8 cellular contexts compared by ENCODE assay signal in the genomic region with DNA sequence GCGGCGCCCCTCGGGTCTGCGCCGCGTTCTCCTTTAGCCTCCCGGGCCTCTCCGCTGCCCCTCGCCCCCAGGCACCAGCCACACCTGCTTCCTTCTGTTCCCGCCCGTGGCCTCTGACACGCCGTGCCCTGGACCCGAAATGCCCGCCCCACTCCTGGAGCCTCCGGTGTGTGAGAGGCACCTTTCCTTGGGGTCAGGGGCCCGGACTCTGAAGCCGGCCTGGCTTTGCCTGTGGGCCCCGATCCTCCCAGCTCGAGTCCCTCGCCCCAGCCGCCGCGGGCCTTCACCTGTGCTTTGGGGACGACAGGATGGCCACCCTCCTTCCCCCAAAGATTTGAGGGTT. TPM values are rescaled to one million over a fixed set of nuclear protein-coding genes. Genes with fewer than 3 reads are reported as not detected.
A peak's percentile ranks its signal among the peaks of the same experiment; 100 is the strongest.
DNase-seq lines count a peak whose midpoint lies in the region; ATAC-seq and TF ChIP-seq lines count a peak whose summit lies in the region.

No MANE protein-coding gene starts in this region.

- no peak for TF ChIP-seq CTCF in stomach (IDR thresholded peaks at IDR 0.05)

- H3K27ac ChIP-seq in iPS-20b (ENCODE audit: low read length) = no peak overlapping the region
- peak overlapping the region; percentile 84 to 92 (median 89) for H3K27ac ChIP-seq in stomach

- intact Hi-C loops in stomach (cut with DNase I; ENCODE audit: low total_unique reads) = no loop called here

- no peak for TF ChIP-seq POLR2A in stomach (IDR thresholded peaks at IDR 0.05)

- H3K27me3 Mint-ChIP-seq in activated naive CD8-positive, alpha-beta T cell treated with anti-CD3 and anti-CD28 coated beads for 36 hours = no peaks in the 10 kb centered on the region

- H3K36me3 ChIP-seq in iPS-20b (ENCODE audit: insufficient read depth, low read depth, low read length) (no peaks in the 10 kb centered on the region), stomach (peaks cover 0 to 8% (median 3%) of the 10 kb centered on the region in 4 donors)

- peaks cover 3% of the 10 kb centered on the region for H3K9me3 Mint-ChIP-seq in activated naive CD8-positive, alpha-beta T cell treated with anti-CD3 and anti-CD28 coated beads for 36 hours

- H3K4me1 Mint-ChIP-seq in activated naive CD8-positive, alpha-beta T cell treated with anti-CD3 and anti-CD28 coated beads for 36 hours = peaks cover 30% of the 10 kb centered on the region

- no peak for TF ChIP-seq EP300 in stomach (IDR thresholded peaks at IDR 0.05)

- peaks cover 17% of the 10 kb centered on the region for H3K36me3 Mint-ChIP-seq in activated naive CD8-positive, alpha-beta T cell treated with anti-CD3 and anti-CD28 coated beads for 36 hours

- H3K27ac Mint-ChIP-seq in activated naive CD8-positive, alpha-beta T cell treated with anti-CD3 and anti-CD28 coated beads for 36 hours = peak overlapping the region; percentile 81

- ATAC-seq in GM18498 (IDR thresholded peaks at IDR 0.05; ENCODE audit: unreplicated experiment) = peak; percentile 10
- peak; percentile 11 for ATAC-seq in HG03175 (IDR thresholded peaks at IDR 0.05; ENCODE audit: unreplicated experiment)
- ATAC-seq in HG03159 (IDR thresholded peaks at IDR 0.05; ENCODE audit: unreplicated experiment) = no peak
- ATAC-seq in HG03469 (IDR thresholded peaks at IDR 0.05; ENCODE audit: unreplicated experiment) = no peak

- peaks cover 14% of the 10 kb centered on the region for H3K27me3 ChIP-seq in iPS-20b (ENCODE audit: insufficient read depth, low read length)
- no peaks in the 10 kb centered on the region for H3K27me3 ChIP-seq in stomach

- peak overlapping the region; percentile 83 for H3K4me3 Mint-ChIP-seq in activated naive CD8-positive, alpha-beta T cell treated with anti-CD3 and anti-CD28 coated beads for 36 hours

- peak overlapping the region; percentile 66; the same call in 1 of the 2 replicates for H3K9ac ChIP-seq in iPS-20b (ENCODE audit: low read depth, low read length)

- H3K4me1 ChIP-seq in iPS-20b (ENCODE audit: insufficient read depth, low read length) (no peaks in the 10 kb centered on the region), stomach (peaks cover 6 to 42% (median 23%) of the 10 kb centered on the region in 4 donors)

- DNase-seq in activated naive CD8-positive, alpha-beta T cell treated with anti-CD3 and anti-CD28 coated beads for 36 hours = peak; percentile 18
- DNase-seq in stomach = no peak
- no peak for DNase-seq in GOT3 (lab: John Stamatoyannopoulos, UW)

- WGBS in stomach, 5 donors = 2 to 22% (median 6%) methylated on average over 4 to 25 of the region's 25 CpGs

- no peaks in the 10 kb centered on the region for H3K9me3 ChIP-seq in iPS-20b (ENCODE audit: insufficient read depth, low read depth, low read length)
- H3K9me3 ChIP-seq in stomach = no peaks in the 10 kb centered on the region

- H3K4me3 ChIP-seq in iPS-20b (ENCODE audit: low read length) = peak overlapping the region; percentile 78
- peak overlapping the region; percentile 75 to 87 (median 83) for H3K4me3 ChIP-seq in stomach

RNA-seq across cellular contexts. Expression of gene CDPF1, which starts 0.7 kb away (rescaled TPM):
- 10 to 100 TPM in 1 of 2 experiments, 1 to 10 TPM in 1; 8.4 to 10.7 TPM for total RNA-seq in activated naive CD8-positive, alpha-beta T cell treated with anti-CD3 and anti-CD28 coated beads for 36 hours
- 10 to 100 TPM in 3 of 5 donors, 1 to 10 TPM in 1, not detected in 1; 7.2 to 24.6 (median 12.7) TPM for total RNA-seq in stomach
- 10 to 100 TPM in 2 of 3 donors, 1 to 10 TPM in 1; 9.7 to 12.1 (median 11.6) TPM for polyA plus RNA-seq in stomach

RNA-seq across cellular contexts. Expression of gene PKDREJ, which starts 12.4 kb away (rescaled TPM):
- total RNA-seq in activated naive CD8-positive, alpha-beta T cell treated with anti-CD3 and anti-CD28 coated beads for 36 hours = not detected
- total RNA-seq in stomach = under 1 TPM in 1 of 5 donors, not detected in 4; under 0.01 TPM
- polyA plus RNA-seq in stomach = under 1 TPM in 2 of 3 donors, not detected in 1; 0.06 to 0.10 TPM

RNA-seq across cellular contexts. Expression of gene TTC38, which starts 17.1 kb away (rescaled TPM):
- 1 to 10 TPM; 6.6 to 7.9 TPM for total RNA-seq in activated naive CD8-positive, alpha-beta T cell treated with anti-CD3 and anti-CD28 coated beads for 36 hours
- total RNA-seq in stomach = 100 to 1,000 TPM in 2 of 5 donors, 10 to 100 TPM in 3; 35.2 to 411 (median 88.8) TPM
- 10 to 100 TPM; 20.0 to 36.4 (median 22.7) TPM for polyA plus RNA-seq in stomach

RNA-seq across cellular contexts. Expression of gene GTSE1, which starts 45.9 kb away (rescaled TPM):
- 10 to 100 TPM; 37.3 to 42.0 TPM for total RNA-seq in activated naive CD8-positive, alpha-beta T cell treated with anti-CD3 and anti-CD28 coated beads for 36 hours
- total RNA-seq in stomach = 10 to 100 TPM in 2 of 5 donors, 1 to 10 TPM in 3; 2.6 to 64.0 (median 8.1) TPM
- polyA plus RNA-seq in stomach = 1 to 10 TPM; 1.1 to 4.3 (median 2.7) TPM

Comparison
In these comparisons a context has a peak if more than half of its experiments do, and no peak if none do; other contexts are left out.
1. ATAC-seq: peak in GM18498 (single experiment) and HG03175 (single experiment); none in HG03159 (single experiment) and HG03469 (single experiment).
2. RNA of gene TTC38, which starts 17.1 kb away (total RNA-seq): 35.2 to 411 TPM in stomach; 6.6 to 7.9 TPM in activated naive CD8-positive, alpha-beta T cell treated with anti-CD3 and anti-CD28 coated beads for 36 hours; every median in the first group is over 4 times any median in the second.